13 cellular contexts compared by ENCODE assay signal in the genomic region with DNA sequence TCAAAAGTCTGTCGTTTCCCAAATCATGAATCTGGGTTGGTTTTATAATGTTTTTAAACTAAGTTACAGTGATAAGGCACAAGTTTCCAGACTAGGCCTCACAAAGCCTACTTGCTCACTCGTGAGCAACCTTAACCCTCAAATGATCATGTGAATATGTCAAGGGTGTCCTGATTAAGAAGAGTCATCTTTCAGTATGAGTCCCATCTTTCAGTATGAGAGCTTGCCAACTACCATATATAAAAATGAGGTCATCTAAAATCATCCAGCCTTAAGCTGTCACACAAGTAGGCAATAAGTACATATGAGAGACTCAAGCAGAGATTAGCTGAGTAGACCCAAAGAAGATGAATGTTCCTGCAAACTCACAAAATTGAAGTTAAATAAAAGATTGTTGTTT.
DNase-seq lines count a peak whose midpoint lies in the region; ATAC-seq and TF ChIP-seq lines count a peak whose summit lies in the region.
"Had no signal": no experiment of that assay in that cellular context is flagged by ENCODE, and none has a peak within 500 bp of the region (broad histone marks: within the 10 kb centered on the region; RNA-seq: fewer than 3 reads in every experiment).

No MANE protein-coding gene starts in this region.

- no peak overlapping the region for H3K27ac ChIP-seq in endodermal cell (ENCODE audit: low read depth, low read length)
- H3K27ac ChIP-seq: BLaER1 treated with 17β-estradiol and CSF1 and Interleukin-3, amounts not matched to agents 10 nM and 100 nM had no signal

- H3K4me1 ChIP-seq in endodermal cell (ENCODE audit: control insufficient read depth, insufficient read depth, low read length), result no peaks in the 10 kb centered on the region
- H3K4me1 ChIP-seq: BLaER1 treated with 17β-estradiol and CSF1 and Interleukin-3, amounts not matched to agents 10 nM and 100 nM had no signal

- no peak overlapping the region for H3K27ac Mint-ChIP-seq in endodermal cell
- H3K27ac Mint-ChIP-seq: T-helper 2 cell treated with Interferon-gamma antibody and Interleukin-4, amounts not matched to agents 5 μg/mL and 100 μg/mL, for 36 hours had no signal

- no peak overlapping the region for H3K4me3 ChIP-seq in endodermal cell (ENCODE audit: low read length)
- H3K4me3 ChIP-seq: BLaER1 treated with 17β-estradiol and CSF1 and Interleukin-3, amounts not matched to agents 10 nM and 100 nM; smooth muscle cell had no signal

- no peak overlapping the region for H3K9ac ChIP-seq in endodermal cell (ENCODE audit: extremely low read depth, low read length, poor library complexity, severe bottlenecking)
- H3K9ac ChIP-seq: BLaER1 treated with 17β-estradiol and CSF1 and Interleukin-3, amounts not matched to agents 10 nM and 100 nM had no signal

- H3K4me1 Mint-ChIP-seq in endodermal cell, result no peaks in the 10 kb centered on the region

- H3K4me3 Mint-ChIP-seq in endodermal cell, result no peak overlapping the region
- H3K4me3 Mint-ChIP-seq: T-helper 2 cell treated with Interferon-gamma antibody and Interleukin-4, amounts not matched to agents 5 μg/mL and 100 μg/mL, for 36 hours had no signal

- no peak for TF ChIP-seq CTCF in endodermal cell (conservative IDR thresholded peaks at IDR 0.05)

- no peaks in the 10 kb centered on the region for H3K36me3 ChIP-seq in endodermal cell (ENCODE audit: control insufficient read depth, insufficient read depth, low read length)
- H3K36me3 ChIP-seq: BLaER1 treated with 17β-estradiol and CSF1 and Interleukin-3, amounts not matched to agents 10 nM and 100 nM had no signal

- H3K9me3 Mint-ChIP-seq in endodermal cell, result peaks cover 3% of the 10 kb centered on the region

- ATAC-seq in GM18858 (IDR thresholded peaks at IDR 0.05; ENCODE audit: unreplicated experiment) (peak; percentile 93), GM21367 (IDR thresholded peaks at IDR 0.05; ENCODE audit: unreplicated experiment) (peak; percentile 50), HG02885 (IDR thresholded peaks at IDR 0.05; ENCODE audit: poor library complexity, unreplicated experiment) (peak; percentile 90), HG03558 (IDR thresholded peaks at IDR 0.05; ENCODE audit: extremely low read depth, unreplicated experiment) (peak; percentile 85)

- WGBS in endodermal cell (ENCODE audit: insufficient coverage in 1 of 2, insufficient read length in 1 of 2), 2 experiments, result 86 to 94% methylated on average over 1 to 2 of the region's 2 CpGs

- no peaks in the 10 kb centered on the region for H3K9me3 ChIP-seq in endodermal cell (ENCODE audit: control insufficient read depth, low read length)

- no peak for DNase-seq in cerebellar nuclear complex (lab: John Stamatoyannopoulos, UW)
- no peak for DNase-seq in SW480 (ENCODE audit: low spot score)
- DNase-seq in NCI-H446 treated with DMSO at 0.1 percent for 48 hours (lab: John Stamatoyannopoulos, UW), result no peak
- DNase-seq in endodermal cell, result no peak
- DNase-seq: mesendoderm, NCI-H1105 had no signal

- no peaks in the 10 kb centered on the region for H3K27me3 ChIP-seq in endodermal cell (ENCODE audit: control insufficient read depth, insufficient read depth, low read length, poor library complexity, severe bottlenecking)
- H3K27me3 ChIP-seq: BLaER1 treated with 17β-estradiol and CSF1 and Interleukin-3, amounts not matched to agents 10 nM and 100 nM had no signal

- no peaks in the 10 kb centered on the region for H3K27me3 Mint-ChIP-seq in endodermal cell (ENCODE audit: insufficient read depth)

- no peaks in the 10 kb centered on the region for H3K36me3 Mint-ChIP-seq in endodermal cell (ENCODE audit: low read depth)
